1 cellular context compared by ENCODE assay signal in genomic region chr12:124720687-124721500, GRCh38.
TF ChIP-seq lines count a peak whose summit lies in the region.

No MANE protein-coding gene starts in this region.

TF ChIP-seq in HEK293, 187 proteins besides CTCF, POLR2A, EP300 and RAD21 (continued from another document and continues in another):
- TF ChIP-seq PRDM10 (tag by site-specific recombination; IDR thresholded peaks at IDR 0.05) (peak; percentile 72), ZNF416 (tag by site-specific recombination; IDR thresholded peaks at IDR 0.05) (no peak), KLF8 (tag by site-specific recombination; IDR thresholded peaks at IDR 0.05) (peak; percentile 62; the same call in 1 of the 2 replicates), ZNF473 (tag by site-specific recombination; IDR thresholded peaks at IDR 0.05) (no peak), ZFP3 (tag by site-specific recombination; IDR thresholded peaks at IDR 0.05; ENCODE audit: low read depth) (no peak), SP2 (tag by site-specific recombination; IDR thresholded peaks at IDR 0.05) (peak; percentile 57), SETDB1 (IDR thresholded peaks at IDR 0.05; ENCODE audit: insufficient read length, low read length) (peak; percentile 59), ZBTB20 (tag by site-specific recombination; IDR thresholded peaks at IDR 0.05) (no peak), ZNF18 (tag by site-specific recombination; IDR thresholded peaks at IDR 0.05) (0 out of 2 replicates have a peak, but pooled peaks have one; percentile 62), PRDM4 (tag by site-specific recombination; IDR thresholded peaks at IDR 0.05) (peak; percentile 84), ZNF558 (tag by site-specific recombination; IDR thresholded peaks at IDR 0.05) (no peak), REPIN1 (tag by site-specific recombination; IDR thresholded peaks at IDR 0.05; ENCODE audit: low read depth) (peak; percentile 29; the same call in 1 of the 2 replicates), GLIS1 (tag by site-specific recombination; IDR thresholded peaks at IDR 0.05) (peak; percentile 96), ZNF112 (tag by site-specific recombination; IDR thresholded peaks at IDR 0.05) (no peak), ZNF24 (tag by site-specific recombination; IDR thresholded peaks at IDR 0.05) (peak; percentile 79; the same call in 1 of the 2 replicates), BCL6B (tag by site-specific recombination; IDR thresholded peaks at IDR 0.05) (no peak), ZNF580 (tag by site-specific recombination; IDR thresholded peaks at IDR 0.05) (peak; percentile 89), ZNF404 (tag by site-specific recombination; IDR thresholded peaks at IDR 0.05) (no peak), ZSCAN18 (tag by site-specific recombination; IDR thresholded peaks at IDR 0.05) (no peak), SP7 (tag by site-specific recombination; IDR thresholded peaks at IDR 0.05) (peak; percentile 98), ZNF391 (tag by site-specific recombination; IDR thresholded peaks at IDR 0.05; ENCODE audit: borderline replicate concordance, low read depth) (peak; percentile 23; the same call in 1 of the 2 replicates), ZNF792 (tag by site-specific recombination; IDR thresholded peaks at IDR 0.05) (no peak), KLF7 (tag by site-specific recombination; IDR thresholded peaks at IDR 0.05; ENCODE audit: borderline replicate concordance) (no peak), ZNF175 (tag by site-specific recombination; IDR thresholded peaks at IDR 0.05) (no peak), PRDM6 (tag by site-specific recombination; IDR thresholded peaks at IDR 0.05) (no peak; the same call in 1 of the 2 replicates), ZNF837 (tag by site-specific recombination; IDR thresholded peaks at IDR 0.05) (no peak), ZNF610 (tag by site-specific recombination; IDR thresholded peaks at IDR 0.05; ENCODE audit: borderline replicate concordance) (no peak; the same call in none of the 2 replicates), ZBTB10 (tag by site-specific recombination; IDR thresholded peaks at IDR 0.05) (no peak), ZNF16 (tag by site-specific recombination; IDR thresholded peaks at IDR 0.05; ENCODE audit: low read depth) (no peak; the same call in 1 of the 2 replicates), ZNF184 (tag by site-specific recombination; IDR thresholded peaks at IDR 0.05) (peak; percentile 71), KLF16 (tag by site-specific recombination; IDR thresholded peaks at IDR 0.05) (peak; percentile 48), ZNF510 (tag by site-specific recombination; IDR thresholded peaks at IDR 0.05; ENCODE audit: insufficient replicate concordance) (no peak), ZNF704 (tag by site-specific recombination; IDR thresholded peaks at IDR 0.05) (no peak), BCL11A (tag by site-specific recombination; IDR thresholded peaks at IDR 0.05; ENCODE audit: low read depth) (peak; percentile 75; the same call in 1 of the 2 replicates), ZBTB6 (tag by site-specific recombination; IDR thresholded peaks at IDR 0.05) (no peak), EGR2 (tag by site-specific recombination; IDR thresholded peaks at IDR 0.05; ENCODE audit: low read depth) (no peak), ZNF121 (tag by site-specific recombination; IDR thresholded peaks at IDR 0.05) (no peak), ZNF658 (tag by site-specific recombination; IDR thresholded peaks at IDR 0.05) (no peak), ZSCAN4 (tag by site-specific recombination; IDR thresholded peaks at IDR 0.05) (peak; percentile 30), ZNF701 (tag by site-specific recombination; IDR thresholded peaks at IDR 0.05) (no peak), ZNF843 (tag by site-specific recombination; IDR thresholded peaks at IDR 0.05) (peak; percentile 94), ZNF292 (tag by site-specific recombination; IDR thresholded peaks at IDR 0.05; ENCODE audit: borderline replicate concordance, low read depth) (no peak), ZNF157 (tag by site-specific recombination; IDR thresholded peaks at IDR 0.05) (no peak), ZNF311 (tag by site-specific recombination; IDR thresholded peaks at IDR 0.05; ENCODE audit: borderline replicate concordance) (no peak)
